ENCODE assay signal across 8 cellular contexts in genomic region chr1:234609528-234610042, GRCh38. TPM values are rescaled to one million over a fixed set of nuclear protein-coding genes. Genes with fewer than 3 reads are reported as not detected.
DNase-seq lines count a peak whose midpoint lies in the region; ATAC-seq and TF ChIP-seq lines count a peak whose summit lies in the region.

No MANE protein-coding gene starts in this region.

- WGBS in thyroid gland, 2 donors: 0% methylated on average over 1 of the region's 95 CpGs; no CpG with 5 or more reads in 1 of the 2 donors

- H3K4me1 Mint-ChIP-seq in activated T-cell treated with anti-CD3 and anti-CD28 coated beads, Interleukin-2, amount 50 U/mL, for 72 hours (ENCODE audit: low read depth): peaks cover 40% of the 10 kb centered on the region
- peaks cover 50% of the 10 kb centered on the region for H3K4me1 Mint-ChIP-seq in activated CD8-positive, alpha-beta memory T cell treated with anti-CD3 and anti-CD28 coated beads, Interleukin-2, amount 10 ng/mL, durations not matched to agents 7 days and 5 days
- peaks cover 66 to 71% of the 10 kb centered on the region in 2 donors for H3K4me1 Mint-ChIP-seq in immature natural killer cell

- no peak for ATAC-seq in activated T-cell treated with anti-CD3 and anti-CD28 coated beads, Interleukin-2, amount 50 U/mL, for 72 hours (replicated peaks in 1 of 2)
- ATAC-seq in activated CD8-positive, alpha-beta memory T cell treated with anti-CD3 and anti-CD28 coated beads, Interleukin-2, amount 10 ng/mL, durations not matched to agents 7 days and 5 days: no peak
- ATAC-seq in GM18907 (IDR thresholded peaks at IDR 0.05; ENCODE audit: unreplicated experiment) (no peak), GM21423 (IDR thresholded peaks at IDR 0.05; ENCODE audit: unreplicated experiment) (no peak)

- peak overlapping the region; percentile 28 to 88 (median 88) for H3K4me3 ChIP-seq in thyroid gland (replicated peaks in 1 of 3)

- H3K36me3 Mint-ChIP-seq in activated T-cell treated with anti-CD3 and anti-CD28 coated beads, Interleukin-2, amount 50 U/mL, for 72 hours (ENCODE audit: insufficient read depth in 2 of 2): peaks cover 30 to 38% of the 10 kb centered on the region in 2 donors
- H3K36me3 Mint-ChIP-seq in activated CD8-positive, alpha-beta memory T cell treated with anti-CD3 and anti-CD28 coated beads, Interleukin-2, amount 10 ng/mL, durations not matched to agents 7 days and 5 days: peaks cover 39% of the 10 kb centered on the region
- H3K36me3 Mint-ChIP-seq in immature natural killer cell: peaks cover 0 to 24% (median 16%) of the 10 kb centered on the region in 3 donors

- no peak for TF ChIP-seq CTCF in thyroid gland (IDR thresholded peaks at IDR 0.05)

- peak overlapping the region; percentile 85 to 93 for H3K4me3 Mint-ChIP-seq in activated T-cell treated with anti-CD3 and anti-CD28 coated beads, Interleukin-2, amount 50 U/mL, for 72 hours
- peak overlapping the region; percentile 93 for H3K4me3 Mint-ChIP-seq in activated CD8-positive, alpha-beta memory T cell treated with anti-CD3 and anti-CD28 coated beads, Interleukin-2, amount 10 ng/mL, durations not matched to agents 7 days and 5 days
- peak overlapping the region in 4 of 5 donors; percentile 83 to 98 (median 92) for H3K4me3 Mint-ChIP-seq in immature natural killer cell

- peaks cover 18 to 27% of the 10 kb centered on the region in 2 donors for H3K36me3 ChIP-seq in thyroid gland

- peak overlapping the region; percentile 100 for H3K27ac ChIP-seq in thyroid gland

- no peak for TF ChIP-seq POLR2A in thyroid gland (IDR thresholded peaks at IDR 0.05)

- H3K9me3 ChIP-seq in thyroid gland: no peaks in the 10 kb centered on the region

- H3K27me3 ChIP-seq in thyroid gland: no peaks in the 10 kb centered on the region

- CTCF ChIA-PET in activated CD8-positive, alpha-beta memory T cell treated with anti-CD3 and anti-CD28 coated beads, Interleukin-2, amount 10 ng/mL, durations not matched to agents 7 days and 5 days (lab: Charles Lee): interaction anchor here (0.9 to 6.1 kb wide), 4 partner anchors 10 to 474 kb away, joined by 3 to 41 read pairs (median 10); no protein-coding TSS in a partner anchor

- H3K27me3 Mint-ChIP-seq in activated T-cell treated with anti-CD3 and anti-CD28 coated beads, Interleukin-2, amount 50 U/mL, for 72 hours (ENCODE audit: low read depth): no peaks in the 10 kb centered on the region
- no peaks in the 10 kb centered on the region for H3K27me3 Mint-ChIP-seq in activated CD8-positive, alpha-beta memory T cell treated with anti-CD3 and anti-CD28 coated beads, Interleukin-2, amount 10 ng/mL, durations not matched to agents 7 days and 5 days
- H3K27me3 Mint-ChIP-seq in immature natural killer cell (ENCODE audit: low read depth in 3 of 3): peaks cover 24 to 44% (median 34%) of the 10 kb centered on the region in 3 donors

- DNase-seq in activated T-cell treated with anti-CD3 and anti-CD28 coated beads, Interleukin-2, amount 50 U/mL, for 72 hours: peak in 1 of 2 donors; percentile 44
- no peak for DNase-seq in activated T-cell treated with anti-CD3 and anti-CD28 coated beads, Interleukin-2, amount 50 U/mL, for 1 hour
- no peak for DNase-seq in activated CD8-positive, alpha-beta memory T cell treated with anti-CD3 and anti-CD28 coated beads, Interleukin-2, amount 10 ng/mL, durations not matched to agents 7 days and 5 days
- DNase-seq in immature natural killer cell: no peak
- no peak for DNase-seq in thyroid gland
- no peak for DNase-seq in MV-4-11 (lab: John Stamatoyannopoulos, UW)

- H3K9me3 Mint-ChIP-seq in activated T-cell treated with anti-CD3 and anti-CD28 coated beads, Interleukin-2, amount 50 U/mL, for 72 hours: no peaks in the 10 kb centered on the region
- no peaks in the 10 kb centered on the region for H3K9me3 Mint-ChIP-seq in activated CD8-positive, alpha-beta memory T cell treated with anti-CD3 and anti-CD28 coated beads, Interleukin-2, amount 10 ng/mL, durations not matched to agents 7 days and 5 days (ENCODE audit: low read depth)
- no peaks in the 10 kb centered on the region for H3K9me3 Mint-ChIP-seq in immature natural killer cell

- H3K27ac Mint-ChIP-seq in activated T-cell treated with anti-CD3 and anti-CD28 coated beads, Interleukin-2, amount 50 U/mL, for 72 hours: no peak overlapping the region
- H3K27ac Mint-ChIP-seq in activated CD8-positive, alpha-beta memory T cell treated with anti-CD3 and anti-CD28 coated beads, Interleukin-2, amount 10 ng/mL, durations not matched to agents 7 days and 5 days: no peak overlapping the region
- H3K27ac Mint-ChIP-seq in immature natural killer cell: peak overlapping the region in 2 of 6 donors; percentile 98

- intact Hi-C loops in thyroid gland (cut with DNase I): loop anchor here (5.0 to 10.0 kb wide), 5 partner anchors 72 to 473 kb away; no protein-coding TSS in a partner anchor

- H3K4me1 ChIP-seq in thyroid gland: peaks cover 33 to 37% of the 10 kb centered on the region in 2 donors

RNA-seq across cellular contexts. Expression of gene IRF2BP2, which starts 0.4 kb away (rescaled TPM):
- total RNA-seq in activated T-cell treated with anti-CD3 and anti-CD28 coated beads, Interleukin-2, amount 50 U/mL, for 72 hours: 100 to 1,000 TPM; 238 to 283 TPM
- total RNA-seq in activated CD8-positive, alpha-beta memory T cell treated with anti-CD3 and anti-CD28 coated beads, Interleukin-2, amount 10 ng/mL, durations not matched to agents 7 days and 5 days: 100 to 1,000 TPM in 1 of 2 experiments, 10 to 100 TPM in 1; 81.1 to 103 TPM
- 10 to 100 TPM; 19.1 to 28.2 (median 26.4) TPM for polyA plus RNA-seq in immature natural killer cell
- 100 to 1,000 TPM; 106 to 125 (median 115) TPM for total RNA-seq in thyroid gland
